Comparison of ENCODE assay signal across 1 cellular context in genomic region chr19:18636183-18636968, GRCh38.
TF ChIP-seq lines count a peak whose summit lies in the region.

No MANE protein-coding gene starts in this region.

TF ChIP-seq in K562, 482 proteins besides CTCF, POLR2A, EP300 and RAD21 (continues in another document):
- TF ChIP-seq PRDM10 (IDR thresholded peaks at IDR 0.05; ENCODE audit: partially characterized antibody) (peak; percentile 70), XRCC3 (IDR thresholded peaks at IDR 0.05) (no peak), SREBF2 (CRISPR knock-in tag; IDR thresholded peaks at IDR 0.05) (0 out of 2 replicates have a peak, but pooled peaks have one; percentile 52), TSHZ1 (CRISPR knock-in tag; IDR thresholded peaks at IDR 0.05) (no peak), PCBP1 (IDR thresholded peaks at IDR 0.05; ENCODE audit: low read depth, low read length, poor library complexity, severe bottlenecking) (peak; percentile 36), KDM2B (CRISPR knock-in tag; IDR thresholded peaks at IDR 0.05) (no peak), DNMT1 (IDR thresholded peaks at IDR 0.05) (peak; percentile 71; the same call in 1 of the 2 replicates), TOE1 (IDR thresholded peaks at IDR 0.05; ENCODE audit: borderline replicate concordance) (peak; percentile 50; the same call in 1 of the 2 replicates), TOE1 (CRISPR knock-in tag; IDR thresholded peaks at IDR 0.05; ENCODE audit: borderline replicate concordance, low read depth) (no peak), SP1 (CRISPR knock-in tag; IDR thresholded peaks at IDR 0.05) (peak; percentile 97), EGR1 (conservative IDR thresholded peaks at IDR 0.05) (0 out of 2 replicates have a peak, but pooled peaks have one; percentile 17), HDGF (IDR thresholded peaks at IDR 0.05) (peak; percentile 99), MAZ (CRISPR knock-in tag; conservative IDR thresholded peaks at IDR 0.05 in 1 of 2, IDR thresholded peaks at IDR 0.05 in 1 of 2) (peak in 1 of 2 experiments; percentile 44; a peak in 2 of 4 replicates), EWSR1 (IDR thresholded peaks at IDR 0.05; ENCODE audit: borderline replicate concordance, low read depth, partially characterized antibody) (no peak), GABPB1 (CRISPR knock-in tag; IDR thresholded peaks at IDR 0.05) (0 out of 2 replicates have a peak, but pooled peaks have one; percentile 23), TFAP4 (CRISPR knock-in tag; IDR thresholded peaks at IDR 0.05; ENCODE audit: borderline replicate concordance) (peak; percentile 34; the same call in 1 of the 2 replicates), JUN (IDR thresholded peaks at IDR 0.05; ENCODE audit: borderline replicate concordance, low read depth, low read length) (no peak), JUN (CRISPR knock-in tag; IDR thresholded peaks at IDR 0.05; ENCODE audit: borderline replicate concordance) (no peak)
- TF ChIP-seq, protein P1, sequence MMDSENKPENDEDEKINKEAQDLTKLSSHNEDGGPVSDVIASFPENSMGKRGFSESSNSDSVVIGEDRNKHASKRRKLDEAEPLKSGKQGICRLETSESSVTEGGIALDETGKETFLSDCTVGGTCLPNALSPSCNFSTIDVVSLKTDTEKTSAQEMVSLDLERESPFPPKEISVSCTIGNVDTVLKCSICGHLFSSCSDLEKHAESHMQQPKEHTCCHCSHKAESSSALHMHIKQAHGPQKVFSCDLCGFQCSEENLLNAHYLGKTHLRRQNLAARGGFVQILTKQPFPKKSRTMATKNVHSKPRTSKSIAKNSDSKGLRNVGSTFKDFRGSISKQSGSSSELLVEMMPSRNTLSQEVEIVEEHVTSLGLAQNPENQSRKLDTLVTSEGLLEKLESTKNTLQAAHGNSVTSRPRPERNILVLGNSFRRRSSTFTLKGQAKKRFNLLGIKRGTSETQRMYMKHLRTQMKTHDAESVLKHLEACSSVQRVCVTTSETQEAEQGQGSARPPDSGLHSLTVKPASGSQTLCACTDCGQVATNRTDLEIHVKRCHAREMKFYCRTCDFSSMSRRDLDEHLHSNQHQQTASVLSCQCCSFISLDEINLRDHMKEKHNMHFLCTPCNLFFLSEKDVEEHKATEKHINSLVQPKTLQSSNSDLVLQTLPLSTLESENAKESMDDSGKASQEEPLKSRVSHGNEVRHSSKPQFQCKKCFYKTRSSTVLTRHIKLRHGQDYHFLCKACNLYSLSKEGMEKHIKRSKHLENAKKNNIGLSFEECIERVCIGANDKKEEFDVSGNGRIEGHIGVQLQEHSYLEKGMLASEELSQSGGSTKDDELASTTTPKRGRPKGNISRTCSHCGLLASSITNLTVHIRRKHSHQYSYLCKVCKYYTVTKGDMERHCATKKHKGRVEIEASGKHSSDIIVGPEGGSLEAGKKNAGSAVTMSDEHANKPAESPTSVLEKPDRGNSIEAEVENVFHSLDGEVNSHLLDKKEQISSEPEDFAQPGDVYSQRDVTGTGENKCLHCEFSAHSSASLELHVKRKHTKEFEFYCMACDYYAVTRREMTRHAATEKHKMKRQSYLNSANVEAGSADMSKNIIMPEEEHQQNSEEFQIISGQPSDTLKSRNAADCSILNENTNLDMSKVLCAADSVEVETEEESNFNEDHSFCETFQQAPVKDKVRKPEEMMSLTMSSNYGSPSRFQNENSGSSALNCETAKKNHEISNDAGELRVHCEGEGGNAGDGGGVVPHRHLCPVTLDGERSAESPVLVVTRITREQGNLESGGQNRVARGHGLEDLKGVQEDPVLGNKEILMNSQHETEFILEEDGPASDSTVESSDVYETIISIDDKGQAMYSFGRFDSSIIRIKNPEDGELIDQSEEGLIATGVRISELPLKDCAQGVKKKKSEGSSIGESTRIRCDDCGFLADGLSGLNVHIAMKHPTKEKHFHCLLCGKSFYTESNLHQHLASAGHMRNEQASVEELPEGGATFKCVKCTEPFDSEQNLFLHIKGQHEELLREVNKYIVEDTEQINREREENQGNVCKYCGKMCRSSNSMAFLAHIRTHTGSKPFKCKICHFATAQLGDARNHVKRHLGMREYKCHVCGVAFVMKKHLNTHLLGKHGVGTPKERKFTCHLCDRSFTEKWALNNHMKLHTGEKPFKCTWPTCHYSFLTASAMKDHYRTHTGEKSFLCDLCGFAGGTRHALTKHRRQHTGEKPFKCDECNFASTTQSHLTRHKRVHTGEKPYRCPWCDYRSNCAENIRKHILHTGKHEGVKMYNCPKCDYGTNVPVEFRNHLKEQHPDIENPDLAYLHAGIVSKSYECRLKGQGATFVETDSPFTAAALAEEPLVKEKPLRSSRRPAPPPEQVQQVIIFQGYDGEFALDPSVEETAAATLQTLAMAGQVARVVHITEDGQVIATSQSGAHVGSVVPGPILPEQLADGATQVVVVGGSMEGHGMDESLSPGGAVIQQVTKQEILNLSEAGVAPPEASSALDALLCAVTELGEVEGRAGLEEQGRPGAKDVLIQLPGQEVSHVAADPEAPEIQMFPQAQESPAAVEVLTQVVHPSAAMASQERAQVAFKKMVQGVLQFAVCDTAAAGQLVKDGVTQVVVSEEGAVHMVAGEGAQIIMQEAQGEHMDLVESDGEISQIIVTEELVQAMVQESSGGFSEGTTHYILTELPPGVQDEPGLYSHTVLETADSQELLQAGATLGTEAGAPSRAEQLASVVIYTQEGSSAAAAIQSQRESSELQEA (IDR thresholded peaks at IDR 0.05; ENCODE audit: low read depth) = peak; percentile 26; the same call in 1 of the 2 replicates
- TF ChIP-seq, protein P2, sequence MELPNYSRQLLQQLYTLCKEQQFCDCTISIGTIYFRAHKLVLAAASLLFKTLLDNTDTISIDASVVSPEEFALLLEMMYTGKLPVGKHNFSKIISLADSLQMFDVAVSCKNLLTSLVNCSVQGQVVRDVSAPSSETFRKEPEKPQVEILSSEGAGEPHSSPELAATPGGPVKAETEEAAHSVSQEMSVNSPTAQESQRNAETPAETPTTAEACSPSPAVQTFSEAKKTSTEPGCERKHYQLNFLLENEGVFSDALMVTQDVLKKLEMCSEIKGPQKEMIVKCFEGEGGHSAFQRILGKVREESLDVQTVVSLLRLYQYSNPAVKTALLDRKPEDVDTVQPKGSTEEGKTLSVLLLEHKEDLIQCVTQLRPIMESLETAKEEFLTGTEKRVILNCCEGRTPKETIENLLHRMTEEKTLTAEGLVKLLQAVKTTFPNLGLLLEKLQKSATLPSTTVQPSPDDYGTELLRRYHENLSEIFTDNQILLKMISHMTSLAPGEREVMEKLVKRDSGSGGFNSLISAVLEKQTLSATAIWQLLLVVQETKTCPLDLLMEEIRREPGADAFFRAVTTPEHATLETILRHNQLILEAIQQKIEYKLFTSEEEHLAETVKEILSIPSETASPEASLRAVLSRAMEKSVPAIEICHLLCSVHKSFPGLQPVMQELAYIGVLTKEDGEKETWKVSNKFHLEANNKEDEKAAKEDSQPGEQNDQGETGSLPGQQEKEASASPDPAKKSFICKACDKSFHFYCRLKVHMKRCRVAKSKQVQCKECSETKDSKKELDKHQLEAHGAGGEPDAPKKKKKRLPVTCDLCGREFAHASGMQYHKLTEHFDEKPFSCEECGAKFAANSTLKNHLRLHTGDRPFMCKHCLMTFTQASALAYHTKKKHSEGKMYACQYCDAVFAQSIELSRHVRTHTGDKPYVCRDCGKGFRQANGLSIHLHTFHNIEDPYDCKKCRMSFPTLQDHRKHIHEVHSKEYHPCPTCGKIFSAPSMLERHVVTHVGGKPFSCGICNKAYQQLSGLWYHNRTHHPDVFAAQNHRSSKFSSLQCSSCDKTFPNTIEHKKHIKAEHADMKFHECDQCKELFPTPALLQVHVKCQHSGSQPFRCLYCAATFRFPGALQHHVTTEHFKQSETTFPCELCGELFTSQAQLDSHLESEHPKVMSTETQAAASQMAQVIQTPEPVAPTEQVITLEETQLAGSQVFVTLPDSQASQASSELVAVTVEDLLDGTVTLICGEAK (IDR thresholded peaks at IDR 0.05) = peak; percentile 40; the same call in 1 of the 2 replicates
- TF ChIP-seq, protein P2 (CRISPR knock-in tag; IDR thresholded peaks at IDR 0.05) = no peak
- TF ChIP-seq, protein P3, sequence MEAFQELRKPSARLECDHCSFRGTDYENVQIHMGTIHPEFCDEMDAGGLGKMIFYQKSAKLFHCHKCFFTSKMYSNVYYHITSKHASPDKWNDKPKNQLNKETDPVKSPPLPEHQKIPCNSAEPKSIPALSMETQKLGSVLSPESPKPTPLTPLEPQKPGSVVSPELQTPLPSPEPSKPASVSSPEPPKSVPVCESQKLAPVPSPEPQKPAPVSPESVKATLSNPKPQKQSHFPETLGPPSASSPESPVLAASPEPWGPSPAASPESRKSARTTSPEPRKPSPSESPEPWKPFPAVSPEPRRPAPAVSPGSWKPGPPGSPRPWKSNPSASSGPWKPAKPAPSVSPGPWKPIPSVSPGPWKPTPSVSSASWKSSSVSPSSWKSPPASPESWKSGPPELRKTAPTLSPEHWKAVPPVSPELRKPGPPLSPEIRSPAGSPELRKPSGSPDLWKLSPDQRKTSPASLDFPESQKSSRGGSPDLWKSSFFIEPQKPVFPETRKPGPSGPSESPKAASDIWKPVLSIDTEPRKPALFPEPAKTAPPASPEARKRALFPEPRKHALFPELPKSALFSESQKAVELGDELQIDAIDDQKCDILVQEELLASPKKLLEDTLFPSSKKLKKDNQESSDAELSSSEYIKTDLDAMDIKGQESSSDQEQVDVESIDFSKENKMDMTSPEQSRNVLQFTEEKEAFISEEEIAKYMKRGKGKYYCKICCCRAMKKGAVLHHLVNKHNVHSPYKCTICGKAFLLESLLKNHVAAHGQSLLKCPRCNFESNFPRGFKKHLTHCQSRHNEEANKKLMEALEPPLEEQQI (IDR thresholded peaks at IDR 0.05) = no peak
